Comparison of ENCODE assay signal across 18 cellular contexts in genomic region chr6:75618437-75618836, GRCh38. TPM values are rescaled to one million over a fixed set of nuclear protein-coding genes. Genes with fewer than 3 reads are reported as not detected.
DNase-seq lines count a peak whose midpoint lies in the region; ATAC-seq, FAIRE-seq and TF ChIP-seq lines count a peak whose summit lies in the region.
"Had no signal": no experiment of that assay in that cellular context is flagged by ENCODE, and none has a peak within 500 bp of the region (broad histone marks: within the 10 kb centered on the region; RNA-seq: fewer than 3 reads in every experiment).

No MANE protein-coding gene starts in this region.

- H3K36me3 ChIP-seq in CD8-positive, alpha-beta T cell (ENCODE audit: insufficient read depth, low read length) = no peaks in the 10 kb centered on the region
- H3K36me3 ChIP-seq in GM12878 (ENCODE audit: control insufficient read depth in 2 of 2, insufficient read depth in 2 of 2, low read length in 1 of 2) = no peaks in the 10 kb centered on the region; a peak in 1 of 4 replicates
- no peaks in the 10 kb centered on the region for H3K36me3 ChIP-seq in neutrophil
- H3K36me3 ChIP-seq in heart left ventricle = peaks cover 0 to 9% (median 3%) of the 10 kb centered on the region in 9 donors
- H3K36me3 ChIP-seq: BE2C had no signal

- ATAC-seq in CD8-positive, alpha-beta T cell = no peak
- ATAC-seq in GM12878 = peak; percentile 47
- ATAC-seq in heart left ventricle = no peak
- ATAC-seq: HepG2 had no signal

- no peak for TF ChIP-seq EP300 in GM12878 (IDR thresholded peaks at IDR 0.05; ENCODE audit: borderline replicate concordance in 1 of 2, control insufficient read depth in 1 of 2, low read depth in 2 of 2, low read length in 2 of 2)

- H3K27me3 Mint-ChIP-seq in CD8-positive, alpha-beta T cell (ENCODE audit: low read depth) = no peaks in the 10 kb centered on the region

- no peak overlapping the region for H3K4me3 ChIP-seq in CD8-positive, alpha-beta T cell (ENCODE audit: low read depth, low read length)
- H3K4me3 ChIP-seq in GM12878 (no peak overlapping the region), neutrophil (ENCODE audit: low read depth in 1 of 2, low read length in 1 of 2) (no peak overlapping the region), foreskin fibroblast (ENCODE audit: low read depth in 1 of 2, low read length in 2 of 2) (no peak overlapping the region), heart left ventricle (no peak overlapping the region)
- H3K4me3 ChIP-seq: HAP-1, MG63 had no signal

- TF ChIP-seq CTCF in C4-2B (conservative IDR thresholded peaks at IDR 0.05) = 0 out of 2 replicates have a peak, but pooled peaks have one; percentile 3
- no peak for TF ChIP-seq CTCF in CD8-positive, alpha-beta T cell (IDR thresholded peaks at IDR 0.05)
- no peak for TF ChIP-seq CTCF in GM12878 (IDR thresholded peaks at IDR 0.05 in 2 of 3, conservative IDR thresholded peaks at IDR 0.05 in 1 of 3; ENCODE audit: control insufficient read depth in 2 of 3, extremely low read depth in 1 of 3, insufficient read depth in 1 of 3, low read depth in 3 of 3, low read length in 3 of 3)
- no peak for TF ChIP-seq CTCF in neutrophil (IDR thresholded peaks at IDR 0.05)
- TF ChIP-seq CTCF in foreskin fibroblast (IDR thresholded peaks at IDR 0.05; ENCODE audit: low read depth, low read length) = no peak
- no peak for TF ChIP-seq CTCF in heart left ventricle (IDR thresholded peaks at IDR 0.05)

- 100% methylated on average over 1 of the region's 1 CpG for WGBS in GM12878 (ENCODE audit: insufficient coverage, insufficient replicate concordance, low lambda C conversion rate, missing lambda C conversion rate)
- WGBS in heart left ventricle, 4 donors = 96 to 100% (median 99%) methylated on average over 1 of the region's 1 CpG

- H3K9ac ChIP-seq in GM12878 (ENCODE audit: control insufficient read depth, insufficient read depth, low read length) = no peak overlapping the region

- FAIRE-seq in GM12878 (lab: Jason Lieb, UNC) = peak; percentile 7
- FAIRE-seq: GM18507, HepG2 had no signal

- in situ Hi-C loops in GM12878 (cut with MboI) = no loop called here

- H3K4me1 ChIP-seq in CD8-positive, alpha-beta T cell (ENCODE audit: insufficient read depth, low read length) = peaks cover 37% of the 10 kb centered on the region
- H3K4me1 ChIP-seq in GM12878 (ENCODE audit: control insufficient read depth, insufficient read depth, low read length) = peaks cover 4% of the 10 kb centered on the region
- H3K4me1 ChIP-seq in neutrophil (ENCODE audit: control insufficient read depth in 1 of 2, insufficient read depth in 1 of 2, low read depth in 1 of 2, low read length in 1 of 2) = peaks cover 23 to 44% of the 10 kb centered on the region in 2 experiments
- peaks cover 0 to 75% (median 45%) of the 10 kb centered on the region in 12 donors for H3K4me1 ChIP-seq in heart left ventricle
- H3K4me1 ChIP-seq: BE2C, Caco-2 had no signal

- H3K27me3 ChIP-seq in CD8-positive, alpha-beta T cell (ENCODE audit: insufficient read depth, low read length) = no peaks in the 10 kb centered on the region
- H3K27me3 ChIP-seq in GM12878 (replicated peaks in 1 of 2; ENCODE audit: control insufficient read depth in 2 of 2, insufficient read depth in 2 of 2, low read length in 1 of 2) (no peaks in the 10 kb centered on the region), neutrophil (no peaks in the 10 kb centered on the region), heart left ventricle (no peaks in the 10 kb centered on the region)
- H3K27me3 ChIP-seq: BE2C, MG63 had no signal

- no peak overlapping the region for H3K4me2 ChIP-seq in GM12878 (ENCODE audit: control insufficient read depth, insufficient read depth)

- POLR2A ChIA-PET in CD8-positive, alpha-beta T cell (lab: Charles Lee) = no interaction called here
- POLR2A ChIA-PET in GM12878 (lab: Charles Lee) = no interaction called here

- RAD21 ChIA-PET in GM12878 (lab: Charles Lee; ENCODE audit: unreplicated experiment) = no interaction called here

- intact Hi-C loops in CD8-positive, alpha-beta T cell (cut with DNase I, micrococcal nuclease) = loop anchor here in 1 of 2 experiments (5.0 kb wide), 1 partner anchor 39 kb away; no protein-coding TSS in a partner anchor
- intact Hi-C loops in GM12878 (cut with micrococcal nuclease; ENCODE audit: unreplicated experiment) (no loop called here), heart left ventricle (cut with DNase I) (no loop called here)

- CTCF ChIA-PET in CD8-positive, alpha-beta T cell (lab: Charles Lee) = no interaction called here
- CTCF ChIA-PET in GM12878 (lab: Yijun Ruan, JAX) = no interaction called here

- H3K4me3 Mint-ChIP-seq in CD8-positive, alpha-beta T cell = no peak overlapping the region

- H3K27ac ChIP-seq in C4-2B (no peak overlapping the region), GM12878 (ENCODE audit: control insufficient read depth, insufficient read depth) (no peak overlapping the region), neutrophil (peak overlapping the region; percentile 19), heart left ventricle (peak overlapping the region in 1 of 12 donors; percentile 53)
- H3K27ac ChIP-seq in CD8-positive, alpha-beta T cell (ENCODE audit: low read depth, low read length) = no peak overlapping the region

- no peak for DNase-seq in CD8-positive, alpha-beta T cell
- DNase-seq in GM12878 (ENCODE audit: low read depth, low spot score) (no peak), GDM1 (lab: John Stamatoyannopoulos, UW) (no peak), foreskin fibroblast (no peak), heart left ventricle (no peak)
- DNase-seq: BE2C, Caco-2, DMS53, MG63, NCI-H1105, NCI-H1694 treated with DMSO at 0.1 percent for 48 hours, NCI-H446, NCI-H748 treated with DMSO at 0.1 percent for 48 hours had no signal

- TF ChIP-seq POLR2A in GM12878 (IDR thresholded peaks at IDR 0.05; ENCODE audit: low read depth, low read length) = no peak
- no peak for TF ChIP-seq POLR2A in heart left ventricle (IDR thresholded peaks at IDR 0.05)

- peaks cover 77% of the 10 kb centered on the region for H3K79me2 ChIP-seq in GM12878 (ENCODE audit: control insufficient read depth, insufficient read depth, low read length)

- H3K27ac Mint-ChIP-seq in CD8-positive, alpha-beta T cell = peak overlapping the region; percentile 64

- SMC1A ChIA-PET in GM12878 (lab: Charles Lee; ENCODE audit: uncharacterized antibody, unreplicated experiment) = interaction anchor here (1.7 kb wide), 1 partner anchor 15 kb away, joined by 4 read pairs; no protein-coding TSS in a partner anchor

- no peaks in the 10 kb centered on the region for H4K20me1 ChIP-seq in GM12878 (ENCODE audit: control insufficient read depth, insufficient read depth)

- peaks cover 31% of the 10 kb centered on the region for H3K36me3 Mint-ChIP-seq in CD8-positive, alpha-beta T cell

- BruUV-seq in GM12878 (replicated peaks; lab: Mats Ljungman, UMichigan) = no TSS peak

- H2AFZ ChIP-seq in GM12878 (ENCODE audit: control insufficient read depth, low read depth, low read length) = no peak overlapping the region

- H3K9me3 ChIP-seq in CD8-positive, alpha-beta T cell (ENCODE audit: low read length) = no peaks in the 10 kb centered on the region
- H3K9me3 ChIP-seq in GM12878 (replicated peaks; ENCODE audit: control insufficient read depth, insufficient read depth, low read length) = peaks cover 2% of the 10 kb centered on the region
- H3K9me3 ChIP-seq in neutrophil = no peaks in the 10 kb centered on the region
- peaks cover 0 to 16% (median 0%) of the 10 kb centered on the region in 12 donors for H3K9me3 ChIP-seq in heart left ventricle
- H3K9me3 ChIP-seq: BE2C, Caco-2 had no signal

- no peaks in the 10 kb centered on the region for H3K9me3 Mint-ChIP-seq in CD8-positive, alpha-beta T cell

- TF ChIP-seq RAD21 in GM12878 (IDR thresholded peaks at IDR 0.05; ENCODE audit: insufficient read depth, low read depth, low read length) = no peak

- peaks cover 86% of the 10 kb centered on the region for H3K4me1 Mint-ChIP-seq in CD8-positive, alpha-beta T cell (ENCODE audit: low read depth)

TF ChIP-seq in GM12878, 131 proteins besides CTCF, POLR2A, EP300 and RAD21:
- TF ChIP-seq MTA3 (IDR thresholded peaks at IDR 0.05; ENCODE audit: borderline replicate concordance, low read length) = no peak
- TF ChIP-seq SP1 (IDR thresholded peaks at IDR 0.05; ENCODE audit: low read depth, low read length) = no peak
- no peak for TF ChIP-seq LARP7 (IDR thresholded peaks at IDR 0.05)
- TF ChIP-seq STAT1 (conservative IDR thresholded peaks at IDR 0.05) = no peak
- TF ChIP-seq RUNX3 (IDR thresholded peaks at IDR 0.05; ENCODE audit: low read length) = no peak
- TF ChIP-seq TCF12 (IDR thresholded peaks at IDR 0.05; ENCODE audit: low read depth, low read length) = no peak
- no peak for TF ChIP-seq CBX3 (IDR thresholded peaks at IDR 0.05; ENCODE audit: borderline replicate concordance, low read depth)
- TF ChIP-seq NR2F1 (conservative IDR thresholded peaks at IDR 0.05) = no peak
- TF ChIP-seq ATF7 (IDR thresholded peaks at IDR 0.05; ENCODE audit: low read depth) = no peak
- TF ChIP-seq YBX1 (IDR thresholded peaks at IDR 0.05) = no peak
- TF ChIP-seq CHD2 (IDR thresholded peaks at IDR 0.05; ENCODE audit: borderline replicate concordance, low read depth, low read length) = no peak
- TF ChIP-seq FOXM1 (IDR thresholded peaks at IDR 0.05; ENCODE audit: low read depth, low read length) = no peak

RNA-seq across cellular contexts. Expression of gene SENP6, which starts 16.8 kb away (rescaled TPM):
- total RNA-seq in CD8-positive, alpha-beta T cell = 10 to 100 TPM; 83.6 to 94.8 TPM
- 338 and 339 TPM in 2 replicates for total RNA-seq in GM12878 (2013; cell fraction: nucleolus; rRNA removed)
- total RNA-seq in GM12878 (2014; rRNA removed) = 48.9 and 50.8 TPM in 2 replicates
- 70.0 and 75.2 TPM in 2 replicates for total RNA-seq in GM12878 (2014; rRNA removed; fragmentation: Illumina TruSeq; extraction: Trizol)
- 46.9 and 52.1 TPM in 2 replicates for total RNA-seq in GM12878 (2021)
- polyA plus RNA-seq in GM12878 (2011; ENCODE audit: low read depth) = 12.9 TPM
- polyA plus RNA-seq in GM12878 (2011; rRNA removed) = 45.6 and 91.9 TPM in 2 replicates
- polyA plus RNA-seq in GM12878 (2011; cell fraction: cytosol; rRNA removed) = 10.9 and 11.5 TPM in 2 replicates
- 42.8 and 52.2 TPM in 2 replicates for polyA plus RNA-seq in GM12878 (2011; cell fraction: nucleus; rRNA removed)
- polyA plus RNA-seq in GM12878 (2012) = 25.4 and 32.2 TPM in 2 replicates
- polyA plus RNA-seq in GM12878 (2014; fragmentation: Illumina TruSeq; extraction: Trizol) = 56.1 and 79.1 TPM in 2 replicates
- 10 to 100 TPM; 10.7 to 17.2 TPM for polyA plus RNA-seq in GM12878 (2014; fragmentation: Nextera tagmentation; extraction: Ambion mirVana)
- polyA plus RNA-seq in GM12878 (2014; rRNA removed) = 31.6 and 36.5 TPM in 2 replicates
- 10 to 100 TPM; 36.6 to 39.0 TPM for polyA plus RNA-seq in GM12878 (2016; fragmentation: Nextera tagmentation; extraction: Ambion mirVana)
- 27.5 and 37.7 TPM in 2 replicates for polyA minus RNA-seq in GM12878 (2011; rRNA and poly(A)+ RNA removed)
- 16.3 and 19.2 TPM in 2 replicates for polyA minus RNA-seq in GM12878 (2011; cell fraction: cytosol; rRNA and poly(A)+ RNA removed)
- polyA minus RNA-seq in GM12878 (2011; cell fraction: nucleus; rRNA and poly(A)+ RNA removed) = 49.0 and 102 TPM in 2 replicates
- total RNA-seq in heart left ventricle = 10 to 100 TPM; 49.9 to 71.5 (median 54.4) TPM
- polyA plus RNA-seq in heart left ventricle = 10 to 100 TPM; 16.2 to 23.7 TPM
